Comparison of ENCODE assay signal across 8 cellular contexts in genomic region chr2:113156278-113157107, GRCh38. TPM values are rescaled to one million over a fixed set of nuclear protein-coding genes. Genes with fewer than 3 reads are reported as not detected.
DNase-seq lines count a peak whose midpoint lies in the region; ATAC-seq and TF ChIP-seq lines count a peak whose summit lies in the region.

No MANE protein-coding gene starts in this region.

- H3K27ac ChIP-seq in ACC112 (ENCODE audit: low read depth, low read length), result no peak overlapping the region
- H3K27ac ChIP-seq in H9 (ENCODE audit: insufficient read length, low read depth, low read length), result no peak overlapping the region
- peak overlapping the region; percentile 79 to 99 (median 94) for H3K27ac ChIP-seq in right lobe of liver

- no peak overlapping the region for H3T11ph ChIP-seq in H9 (ENCODE audit: low read length)

- H3K9ac ChIP-seq in H9 (ENCODE audit: extremely low read depth, insufficient read length, low read length), result no peak overlapping the region

- H4K91ac ChIP-seq in H9 (ENCODE audit: insufficient read length, low read depth, low read length), result no peak overlapping the region

- H3K23me2 ChIP-seq in H9 (ENCODE audit: insufficient read length, low read depth, low read length, poor library complexity, severe bottlenecking), result no peaks in the 10 kb centered on the region

- H4K5ac ChIP-seq in H9 (ENCODE audit: insufficient read length, low read depth, low read length), result no peak overlapping the region

- no peak overlapping the region for H2BK15ac ChIP-seq in H9 (ENCODE audit: low read depth, low read length)

- H3K27ac Mint-ChIP-seq in H9, result peak overlapping the region in 1 of 3 experiments; percentile 31; a peak in 1 of 7 replicates
- H3K27ac Mint-ChIP-seq in activated T-helper 17 cell treated with anti-CD3 and anti-CD28 coated beads, Interleukin-2, amount 50 U/mL, for 72 hours, result peak overlapping the region; percentile 73

- peak overlapping the region; percentile 45 for H3K4me2 ChIP-seq in H9 (ENCODE audit: insufficient read depth, insufficient read length, low read length)

- WGBS in H9 (ENCODE audit: extremely low coverage, insufficient read length, low lambda C conversion rate), result no CpG with 5 or more reads among the region's 9 CpGs
- WGBS in right lobe of liver (ENCODE audit: insufficient coverage, low coverage, low lambda C conversion rate, missing lambda C conversion rate), result 22% methylated on average over 8 of the region's 9 CpGs

- TF ChIP-seq CTCF in H9 (conservative IDR thresholded peaks at IDR 0.05) (no peak), right lobe of liver (IDR thresholded peaks at IDR 0.05) (no peak)

- peak; percentile 45 for ATAC-seq in activated T-helper 17 cell treated with anti-CD3 and anti-CD28 coated beads, Interleukin-2, amount 50 U/mL, for 72 hours (replicated peaks)
- ATAC-seq in right lobe of liver, result peak; percentile 74 to 86 (median 78)
- ATAC-seq in HG03025 (IDR thresholded peaks at IDR 0.05; ENCODE audit: low FRiP score, unreplicated experiment), result no peak
- no peak for ATAC-seq in GM21576 (IDR thresholded peaks at IDR 0.05; ENCODE audit: unreplicated experiment)

- no peak overlapping the region for H3K56ac ChIP-seq in H9 (ENCODE audit: insufficient read length, low read depth, low read length)

- peaks cover 29% of the 10 kb centered on the region for H3K27me3 Mint-ChIP-seq in H9 (ENCODE audit: low read depth)
- no peaks in the 10 kb centered on the region for H3K27me3 Mint-ChIP-seq in activated T-helper 17 cell treated with anti-CD3 and anti-CD28 coated beads, Interleukin-2, amount 50 U/mL, for 72 hours

- no peak overlapping the region for H3K4ac ChIP-seq in H9 (ENCODE audit: low read depth, low read length)

- no peak overlapping the region for H4K8ac ChIP-seq in H9 (replicated peaks; ENCODE audit: insufficient read length, low read depth, low read length)

- H3K23ac ChIP-seq in H9 (ENCODE audit: insufficient read length, low read depth, low read length), result no peak overlapping the region

- H4K20me1 ChIP-seq in H9 (ENCODE audit: control insufficient read depth, insufficient read depth, insufficient read length), result no peaks in the 10 kb centered on the region

- no peak overlapping the region for H2BK12ac ChIP-seq in H9 (ENCODE audit: insufficient read length, low read depth, low read length)

- H2BK5ac ChIP-seq in H9 (ENCODE audit: insufficient read length, low read length), result no peak overlapping the region

- no peak overlapping the region for H2BK120ac ChIP-seq in H9 (ENCODE audit: low read depth, low read length, poor library complexity, severe bottlenecking)

- H3K36me3 ChIP-seq in ACC112 (ENCODE audit: insufficient read depth, low read length) (no peaks in the 10 kb centered on the region), right lobe of liver (no peaks in the 10 kb centered on the region)

- no peak overlapping the region for H2BK20ac ChIP-seq in H9 (ENCODE audit: low read depth, low read length, poor library complexity, severe bottlenecking)

- H3K79me2 ChIP-seq in ACC112 (ENCODE audit: control insufficient read depth, insufficient read depth, low read length, unreplicated experiment) (no peaks in the 10 kb centered on the region), H9 (ENCODE audit: insufficient read depth, low read length) (no peaks in the 10 kb centered on the region)

- H3K79me1 ChIP-seq in H9 (ENCODE audit: insufficient read depth, low read depth, low read length, poor library complexity, severe bottlenecking), result no peaks in the 10 kb centered on the region

- H3K4me3 ChIP-seq in ACC112 (ENCODE audit: low read depth, low read length), result peak overlapping the region; percentile 76
- H3K4me3 ChIP-seq in right lobe of liver, result peak overlapping the region in 2 of 3 donors; percentile 76 to 81

- H3K27me3 ChIP-seq in ACC112 (ENCODE audit: insufficient read depth, low read length) (no peaks in the 10 kb centered on the region), H9 (ENCODE audit: insufficient read depth, low read length) (peaks cover 5% of the 10 kb centered on the region; the same call in 1 of the 2 replicates), right lobe of liver (no peaks in the 10 kb centered on the region)

- H2AK5ac ChIP-seq in H9 (ENCODE audit: insufficient read length, low read length), result no peak overlapping the region

- H2AFZ ChIP-seq in ACC112 (ENCODE audit: low read length, unreplicated experiment), result peak overlapping the region; percentile 54
- peak overlapping the region; percentile 51 for H2AFZ ChIP-seq in H9 (ENCODE audit: low read length)

- H3K4me1 Mint-ChIP-seq in H9, result peaks cover 15% of the 10 kb centered on the region in 2 experiments
- peaks cover 15% of the 10 kb centered on the region for H3K4me1 Mint-ChIP-seq in activated T-helper 17 cell treated with anti-CD3 and anti-CD28 coated beads, Interleukin-2, amount 50 U/mL, for 72 hours

- DNase-seq in H9 (peak; percentile 64), right lobe of liver (peak; percentile 71 to 93 (median 88)), OCI-M1 (lab: John Stamatoyannopoulos, UW) (no peak), cortex of kidney (lab: John Stamatoyannopoulos, UW) (no peak)

- intact Hi-C loops in right lobe of liver (cut with DNase I), result no loop called here

- no peaks in the 10 kb centered on the region for H3K9me3 ChIP-seq in H9 (ENCODE audit: control insufficient read depth, low read depth, low read length)
- no peaks in the 10 kb centered on the region for H3K9me3 ChIP-seq in right lobe of liver

- H3K36me3 Mint-ChIP-seq in H9 (ENCODE audit: insufficient read depth in 1 of 3, low read depth in 3 of 3), result no peaks in the 10 kb centered on the region
- no peaks in the 10 kb centered on the region for H3K36me3 Mint-ChIP-seq in activated T-helper 17 cell treated with anti-CD3 and anti-CD28 coated beads, Interleukin-2, amount 50 U/mL, for 72 hours (ENCODE audit: low read depth)

- H3K18ac ChIP-seq in H9 (ENCODE audit: insufficient read length, low read depth, low read length), result no peak overlapping the region

- H3K4me3 Mint-ChIP-seq in H9, result peak overlapping the region; percentile 51 to 77
- peak overlapping the region; percentile 82 for H3K4me3 Mint-ChIP-seq in activated T-helper 17 cell treated with anti-CD3 and anti-CD28 coated beads, Interleukin-2, amount 50 U/mL, for 72 hours

- peak; percentile 87 for TF ChIP-seq POLR2A in right lobe of liver (IDR thresholded peaks at IDR 0.05)

- no peaks in the 10 kb centered on the region for H3K9me3 Mint-ChIP-seq in H9
- no peaks in the 10 kb centered on the region for H3K9me3 Mint-ChIP-seq in activated T-helper 17 cell treated with anti-CD3 and anti-CD28 coated beads, Interleukin-2, amount 50 U/mL, for 72 hours

- no peak overlapping the region for H3K14ac ChIP-seq in H9 (ENCODE audit: insufficient read depth, low read length)

- H3K4me1 ChIP-seq in ACC112 (ENCODE audit: control insufficient read depth, insufficient read depth, low read length, unreplicated experiment), result peaks cover 17% of the 10 kb centered on the region
- H3K4me1 ChIP-seq in H9 (ENCODE audit: insufficient read depth, low read length), result no peaks in the 10 kb centered on the region
- peaks cover 0 to 21% (median 9%) of the 10 kb centered on the region in 4 donors for H3K4me1 ChIP-seq in right lobe of liver

RNA-seq across cellular contexts. Expression of gene PSD4, which starts 17.3 kb away (rescaled TPM):
- total RNA-seq in H9 (2021) (1.0 and 1.5 TPM in 2 replicates), right lobe of liver (10 to 100 TPM; 38.0 to 77.8 (median 58.7) TPM)
- total RNA-seq in activated T-helper 17 cell treated with anti-CD3 and anti-CD28 coated beads, Interleukin-2, amount 50 U/mL, for 72 hours, result 100 to 1,000 TPM; 300 to 503 TPM

RNA-seq across cellular contexts. Expression of gene IL1RN, which starts 29.1 kb away (rescaled TPM):
- total RNA-seq in H9 (2021), result not detected in 2 replicates
- 10 to 100 TPM; 12.8 to 32.8 TPM for total RNA-seq in activated T-helper 17 cell treated with anti-CD3 and anti-CD28 coated beads, Interleukin-2, amount 50 U/mL, for 72 hours
- 10 to 100 TPM; 14.5 to 98.1 (median 43.9) TPM for total RNA-seq in right lobe of liver

Comparison
In these comparisons a context has a peak if more than half of its experiments do, and no peak if none do; other contexts are left out.
1. H3K27ac ChIP-seq: peak in right lobe of liver (3 of 3); none in ACC112 (single experiment) and H9 (single experiment).
2. DNase-seq: peak in H9 (single experiment) and right lobe of liver (3 of 3); none in OCI-M1 (single experiment) and cortex of kidney (single experiment).
3. ATAC-seq: peak in activated T-helper 17 cell treated with anti-CD3 and anti-CD28 coated beads, Interleukin-2, amount 50 U/mL, for 72 hours (single experiment) and right lobe of liver (4 of 4); none in HG03025 (single experiment) and GM21576 (single experiment).
4. RNA of gene PSD4, which starts 17.3 kb away (total RNA-seq): 300 to 503 TPM in activated T-helper 17 cell treated with anti-CD3 and anti-CD28 coated beads, Interleukin-2, amount 50 U/mL, for 72 hours and 38.0 to 77.8 TPM in right lobe of liver; 1.0 to 1.5 TPM in H9; every median in the first group is over 10 times any median in the second.
5. RNA of gene IL1RN, which starts 29.1 kb away (total RNA-seq): 14.5 to 98.1 TPM in right lobe of liver and 12.8 to 32.8 TPM in activated T-helper 17 cell treated with anti-CD3 and anti-CD28 coated beads, Interleukin-2, amount 50 U/mL, for 72 hours; not detected in H9; every median in the first group is over 10 times any median in the second.